In genomic region chr16:8872967-8873865, GRCh38 we compare ENCODE assay signal across 21 cellular contexts. TPM values are rescaled to one million over a fixed set of nuclear protein-coding genes. Genes with fewer than 3 reads are reported as not detected.
DNase-seq lines count a peak whose midpoint lies in the region; ATAC-seq, FAIRE-seq and TF ChIP-seq lines count a peak whose summit lies in the region.
"Had no signal": no experiment of that assay in that cellular context is flagged by ENCODE, and none has a peak within 500 bp of the region (broad histone marks: within the 10 kb centered on the region; RNA-seq: fewer than 3 reads in every experiment).

No MANE protein-coding gene starts in this region.

- no peak overlapping the region for H2AFZ ChIP-seq in endothelial cell of umbilical vein (ENCODE audit: low read depth, low read length)

- H3K4me3 ChIP-seq in A549 (no peak overlapping the region), GM12864 (ENCODE audit: low read depth, low read length) (no peak overlapping the region), endothelial cell of umbilical vein (replicated peaks in 1 of 3; ENCODE audit: insufficient read depth in 1 of 3, low read depth in 1 of 3, low read length in 3 of 3) (no peak overlapping the region), suprapubic skin (no peak overlapping the region)

- no peaks in the 10 kb centered on the region for H4K20me1 ChIP-seq in endothelial cell of umbilical vein (replicated peaks; ENCODE audit: control insufficient read depth, extremely low read depth, insufficient read depth, low read length)

- dilution Hi-C loops in endothelial cell of umbilical vein (cut with MboI; ENCODE audit: extremely low pct_ligation_motif_present, low sequenced_read_pairs), result no loop called here

- H3K9ac ChIP-seq in endothelial cell of umbilical vein (replicated peaks; ENCODE audit: extremely low read depth, insufficient read depth, low read length), result no peak overlapping the region

- H3K4me1 ChIP-seq in A549 (peaks cover 35% of the 10 kb centered on the region), endothelial cell of umbilical vein (ENCODE audit: control insufficient read depth, extremely low read depth, insufficient read depth, low read length) (peaks cover 10% of the 10 kb centered on the region), suprapubic skin (peaks cover 23% of the 10 kb centered on the region)

- H3K27ac ChIP-seq in A549 (0 out of 6 replicates have a peak overlapping the region, but pooled peaks of 1 of the 2 experiments have one; percentile 25), endothelial cell of umbilical vein (ENCODE audit: insufficient read depth, low read depth, low read length) (no peak overlapping the region), suprapubic skin (no peak overlapping the region)
- H3K27ac ChIP-seq: C4-2B, HL-60 had no signal

- TF ChIP-seq EP300 in A549 (IDR thresholded peaks at IDR 0.05) (no peak), suprapubic skin (IDR thresholded peaks at IDR 0.05) (no peak)

- POLR2A ChIA-PET in A549 (lab: Yijun Ruan, JAX) (no interaction called here), endothelial cell of umbilical vein (lab: Charles Lee) (no interaction called here)

- WGBS in A549 (ENCODE audit: missing lambda C conversion rate), result 83% methylated on average over 22 of the region's 22 CpGs
- 89% methylated on average over 22 of the region's 22 CpGs for WGBS in suprapubic skin

- FAIRE-seq in A549 (lab: Jason Lieb, UNC) (no peak), endothelial cell of umbilical vein (lab: Jason Lieb, UNC) (no peak)
- FAIRE-seq: GM18507 had no signal

- H3K4me2 ChIP-seq in A549 (no peak overlapping the region), endothelial cell of umbilical vein (ENCODE audit: insufficient read depth, low read length) (no peak overlapping the region)

- CTCF ChIA-PET in A549 (lab: Yijun Ruan, JAX) (interaction anchor here (0.7 to 7.9 kb wide), 7 partner anchors 8 to 394 kb away, joined by 3 to 84 read pairs (median 3); partner anchors contain the start of gene LITAFD), endothelial cell of umbilical vein (lab: Charles Lee) (interaction anchor here (1.2 to 8.0 kb wide), 5 partner anchors 8 to 222 kb away, joined by 3 to 67 read pairs (median 4); partner anchors contain the start of gene LITAFD)

- no TSS peak for BruUV-seq in endothelial cell of umbilical vein (replicated peaks; lab: Mats Ljungman, UMichigan)

- H3K27me3 ChIP-seq in endothelial cell of umbilical vein (ENCODE audit: control insufficient read depth in 2 of 2, insufficient read depth in 2 of 2, low read length in 2 of 2), result peaks cover 0 to 2% of the 10 kb centered on the region in 2 experiments
- no peaks in the 10 kb centered on the region for H3K27me3 ChIP-seq in suprapubic skin

- no peaks in the 10 kb centered on the region for H3K9me1 ChIP-seq in endothelial cell of umbilical vein (replicated peaks; ENCODE audit: control insufficient read depth, extremely low read depth, insufficient read depth, low read length)

- TF ChIP-seq RAD21 in A549 (conservative IDR thresholded peaks at IDR 0.05 in 1 of 2, IDR thresholded peaks at IDR 0.05 in 1 of 2), result 0 out of 5 replicates have a peak, but pooled peaks of 1 of the 2 experiments have one; percentile 19

- intact Hi-C loops in endothelial cell of umbilical vein (cut with micrococcal nuclease), result no loop called here

- no peaks in the 10 kb centered on the region for H3K79me2 ChIP-seq in endothelial cell of umbilical vein (ENCODE audit: control insufficient read depth, insufficient read depth, low read length)

- TF ChIP-seq CTCF in A549 (IDR thresholded peaks at IDR 0.05) (peak; percentile 19; the same call in 1 of the 3 replicates), GM12864 (IDR thresholded peaks at IDR 0.05; ENCODE audit: low read depth, low read length, missing control alignments) (peak; percentile 1), endothelial cell of umbilical vein (IDR thresholded peaks at IDR 0.05; ENCODE audit: extremely low read depth in 1 of 2, insufficient read depth in 1 of 2, low read depth in 1 of 2, low read length in 2 of 2) (peak; percentile 8 to 14), suprapubic skin (IDR thresholded peaks at IDR 0.05) (no peak)

- no peaks in the 10 kb centered on the region for H3K9me3 ChIP-seq in A549
- no peaks in the 10 kb centered on the region for H3K9me3 ChIP-seq in endothelial cell of umbilical vein (replicated peaks; ENCODE audit: control insufficient read depth, insufficient read depth, low read length)
- H3K9me3 ChIP-seq in suprapubic skin, result no peaks in the 10 kb centered on the region

- DNase-seq in A549 (ENCODE audit: low read depth in 1 of 2, low spot score in 1 of 2) (no peak), GM12864 (ENCODE audit: low read depth) (no peak), RKO (ENCODE audit: low spot score) (peak; percentile 38), endothelial cell of umbilical vein (ENCODE audit: low read depth, low spot score) (no peak), activated T-cell treated with anti-CD3 and anti-CD28 coated beads for 4 hours (no peak), suprapubic skin (ENCODE audit: low spot score in 2 of 2) (no peak), cerebellar nuclear complex (lab: John Stamatoyannopoulos, UW) (no peak)
- DNase-seq: activated CD4-positive, alpha-beta T cell treated with anti-CD3 and anti-CD28 coated beads for 4 hours; effector CD4-positive, alpha-beta T cell; GOT3; head of caudate nucleus; NCI-H2171; stimulated activated CD4-positive, alpha-beta T cell treated with anti-CD3 and anti-CD28 coated beads, Interleukin-4, amount 100 ng/mL, for 24 hours had no signal

- no peak for TF ChIP-seq POLR2A in A549 (IDR thresholded peaks at IDR 0.05; ENCODE audit: low read length)
- TF ChIP-seq POLR2A in endothelial cell of umbilical vein (IDR thresholded peaks at IDR 0.05; ENCODE audit: low read depth, low read length), result no peak
- no peak for TF ChIP-seq POLR2A in suprapubic skin (IDR thresholded peaks at IDR 0.05)

- ATAC-seq in A549, result no peak
- ATAC-seq in HG02852 (IDR thresholded peaks at IDR 0.05; ENCODE audit: unreplicated experiment), result no peak
- ATAC-seq: stimulated activated memory B cell treated with anti-CD40 and anti-IgM and Interleukin-4, amounts not matched to agents 10 μg/mL and 1 μg/mL and 100 μg/mL, for 72 hours had no signal

- H3K36me3 ChIP-seq in endothelial cell of umbilical vein (ENCODE audit: control insufficient read depth in 2 of 2, extremely low read depth in 1 of 2, insufficient read depth in 2 of 2, low read length in 2 of 2) (no peaks in the 10 kb centered on the region), suprapubic skin (no peaks in the 10 kb centered on the region)

TF ChIP-seq in A549, 52 proteins besides CTCF, POLR2A, EP300 and RAD21:
- TF ChIP-seq CEBPB (IDR thresholded peaks at IDR 0.05) (0 out of 4 replicates have a peak, but pooled peaks of 1 of the 2 experiments have one; percentile 19), MYC (IDR thresholded peaks at IDR 0.05; ENCODE audit: borderline replicate concordance, low read length) (no peak)
TF ChIP-seq in A549: peak in this region for 1.

TF ChIP-seq in endothelial cell of umbilical vein, 7 proteins besides CTCF, POLR2A, EP300 and RAD21:
- TF ChIP-seq MAX (IDR thresholded peaks at IDR 0.05; ENCODE audit: insufficient read depth, insufficient read length) (no peak), GATA2 (IDR thresholded peaks at IDR 0.05; ENCODE audit: insufficient read depth, insufficient read length, low read depth, low read length) (no peak), JUN (IDR thresholded peaks at IDR 0.05; ENCODE audit: borderline replicate concordance, insufficient read depth, insufficient read length, low read depth) (no peak), POLR2AphosphoS5 (IDR thresholded peaks at IDR 0.05; ENCODE audit: insufficient read depth, low read depth, low read length) (no peak), EZH2 (IDR thresholded peaks at IDR 0.05; ENCODE audit: borderline replicate concordance, low read depth, low read length, severe bottlenecking) (no peak), FOS (IDR thresholded peaks at IDR 0.05; ENCODE audit: borderline replicate concordance, insufficient read depth, low read length) (no peak), MYC (IDR thresholded peaks at IDR 0.05; ENCODE audit: low read depth, low read length) (no peak)

RNA-seq across cellular contexts. Expression of gene CARHSP1, which starts 4.4 kb away (rescaled TPM):
- polyA plus RNA-seq in A549 (2011; rRNA removed) (47.8 and 53.9 TPM in 2 replicates), A549 (2017; fragmentation: RNase III; extraction: RNeasy Plus Mini Kit Qiagen cat#74134 plus additional on column Dnase treatment) (137 to 173 TPM (median 172 TPM) in 3 replicates), endothelial cell of umbilical vein (64.9 and 88.5 TPM in 2 replicates)
- 192 and 210 TPM in 2 replicates for polyA plus RNA-seq in A549 (2012; cell fraction: cytosol; rRNA removed)
- 104 and 147 TPM in 2 replicates for polyA plus RNA-seq in A549 (2012; cell fraction: nucleus; rRNA removed)
- polyA minus RNA-seq in A549 (2011; rRNA and poly(A)+ RNA removed), result 70.2 and 86.8 TPM in 2 replicates
- total RNA-seq in endothelial cell of umbilical vein (69.2 and 72.5 TPM in 2 replicates), suprapubic skin (10 to 100 TPM; 32.7 to 60.8 (median 41.5) TPM)
- 61.1 and 74.8 TPM in 2 replicates for polyA plus RNA-seq in endothelial cell of umbilical vein (2011; cell fraction: cytosol; rRNA removed)
- polyA plus RNA-seq in endothelial cell of umbilical vein (2011; cell fraction: nucleus; rRNA removed), result 28.6 and 35.8 TPM in 2 replicates
- 54.8 and 68.0 TPM in 2 replicates for polyA plus RNA-seq in endothelial cell of umbilical vein (2012)
- 56.8 and 88.0 TPM in 2 replicates for polyA minus RNA-seq in endothelial cell of umbilical vein
- 116 TPM for polyA minus RNA-seq in endothelial cell of umbilical vein (2011; cell fraction: cytosol; rRNA and poly(A)+ RNA removed)
- polyA minus RNA-seq in endothelial cell of umbilical vein (2011; cell fraction: nucleus; rRNA and poly(A)+ RNA removed), result 7.9 and 9.0 TPM in 2 replicates

RNA-seq across cellular contexts. Expression of gene LITAFD, which starts 8.9 kb away (rescaled TPM):
- polyA plus RNA-seq in A549 (2011; rRNA removed) (not detected in 2 replicates), A549 (2017; fragmentation: RNase III; extraction: RNeasy Plus Mini Kit Qiagen cat#74134 plus additional on column Dnase treatment) (not detected in 3 replicates), endothelial cell of umbilical vein (not detected in 2 replicates)
- polyA plus RNA-seq in A549 (2012; cell fraction: cytosol; rRNA removed), result not detected in 2 replicates
- polyA plus RNA-seq in A549 (2012; cell fraction: nucleus; rRNA removed), result not detected in 2 replicates
- polyA minus RNA-seq in A549 (2011; rRNA and poly(A)+ RNA removed), result not detected in 2 replicates
- total RNA-seq in endothelial cell of umbilical vein (not detected in 2 replicates), suprapubic skin (not detected)
- not detected in 2 replicates for polyA plus RNA-seq in endothelial cell of umbilical vein (2011; cell fraction: cytosol; rRNA removed)
- not detected in 2 replicates for polyA plus RNA-seq in endothelial cell of umbilical vein (2011; cell fraction: nucleus; rRNA removed)
- polyA plus RNA-seq in endothelial cell of umbilical vein (2012), result not detected in 2 replicates
- polyA minus RNA-seq in endothelial cell of umbilical vein, result not detected in 2 replicates
- polyA minus RNA-seq in endothelial cell of umbilical vein (2011; cell fraction: cytosol; rRNA and poly(A)+ RNA removed), result not detected
- polyA minus RNA-seq in endothelial cell of umbilical vein (2011; cell fraction: nucleus; rRNA and poly(A)+ RNA removed), result not detected in 2 replicates
- total RNA-seq: LHCN-M2, myocyte, renal cortical epithelial cell had no signal

Comparison
In these comparisons a context has a peak if more than half of its experiments do, and no peak if none do; other contexts are left out.
1. CTCF ChIP-seq: peak in A549 (single experiment), GM12864 (single experiment) and endothelial cell of umbilical vein (2 of 2); none in suprapubic skin (0 of 2).